ENCODE assay signal across 11 cellular contexts in the genomic region with DNA sequence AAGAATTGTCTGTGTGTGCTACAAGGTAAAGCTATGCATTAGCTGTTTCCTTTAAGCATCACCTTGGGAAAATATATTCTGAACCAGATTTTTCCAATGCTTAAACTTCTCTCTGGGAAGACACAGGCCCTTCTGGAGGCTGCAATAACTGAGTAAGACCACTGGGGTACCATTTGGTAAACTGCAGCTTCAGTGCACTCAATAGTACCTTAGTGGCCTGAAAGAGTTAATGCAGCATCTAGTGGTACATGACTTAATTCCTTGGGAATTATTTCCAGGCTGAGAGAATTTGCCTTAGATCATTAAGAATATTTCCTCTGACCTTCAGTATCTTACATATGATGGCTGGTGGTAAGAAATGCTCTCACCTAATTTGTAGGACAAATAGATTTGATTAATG.
DNase-seq lines count a peak whose midpoint lies in the region; ATAC-seq and TF ChIP-seq lines count a peak whose summit lies in the region.
"Had no signal": no experiment of that assay in that cellular context is flagged by ENCODE, and none has a peak within 500 bp of the region (broad histone marks: within the 10 kb centered on the region; RNA-seq: fewer than 3 reads in every experiment).

No MANE protein-coding gene starts in this region.

- H3K27ac ChIP-seq in HCT116 (ENCODE audit: low read depth, low read length), result no peak overlapping the region

- no peak overlapping the region for H3K9ac ChIP-seq in HCT116 (ENCODE audit: low read length)

- no peaks in the 10 kb centered on the region for H3K79me2 ChIP-seq in HCT116 (ENCODE audit: insufficient read depth, low read length)

- H3K36me3 Mint-ChIP-seq in activated CD4-positive, alpha-beta T cell treated with anti-CD3 and anti-CD28 coated beads for 36 hours (ENCODE audit: low read depth), result no peaks in the 10 kb centered on the region
- no peaks in the 10 kb centered on the region for H3K36me3 Mint-ChIP-seq in activated naive CD8-positive, alpha-beta T cell treated with anti-CD3 and anti-CD28 coated beads for 36 hours
- H3K36me3 Mint-ChIP-seq: activated CD4-positive, alpha-beta memory T cell treated with anti-CD3 and anti-CD28 coated beads for 36 hours had no signal

- H3K9me3 Mint-ChIP-seq in activated CD4-positive, alpha-beta T cell treated with anti-CD3 and anti-CD28 coated beads for 36 hours (ENCODE audit: low read depth), result peaks cover 8% of the 10 kb centered on the region
- H3K9me3 Mint-ChIP-seq in activated naive CD8-positive, alpha-beta T cell treated with anti-CD3 and anti-CD28 coated beads for 36 hours, result peaks cover 5% of the 10 kb centered on the region

- no peaks in the 10 kb centered on the region for H3K27me3 Mint-ChIP-seq in activated CD4-positive, alpha-beta T cell treated with anti-CD3 and anti-CD28 coated beads for 36 hours
- no peaks in the 10 kb centered on the region for H3K27me3 Mint-ChIP-seq in activated naive CD8-positive, alpha-beta T cell treated with anti-CD3 and anti-CD28 coated beads for 36 hours
- H3K27me3 Mint-ChIP-seq: activated CD4-positive, alpha-beta memory T cell treated with anti-CD3 and anti-CD28 coated beads for 36 hours; stimulated activated naive CD8-positive, alpha-beta T cell treated with anti-CD3 and anti-CD28 coated beads, Interleukin-15, amount 100 ng/mL, for 72 hours had no signal

- no peaks in the 10 kb centered on the region for H3K36me3 ChIP-seq in HCT116 (ENCODE audit: control insufficient read depth in 1 of 2, insufficient read depth in 2 of 2, low read length in 2 of 2)

- no peaks in the 10 kb centered on the region for H3K4me1 Mint-ChIP-seq in activated CD4-positive, alpha-beta T cell treated with anti-CD3 and anti-CD28 coated beads for 36 hours
- no peaks in the 10 kb centered on the region for H3K4me1 Mint-ChIP-seq in activated naive CD8-positive, alpha-beta T cell treated with anti-CD3 and anti-CD28 coated beads for 36 hours
- H3K4me1 Mint-ChIP-seq: stimulated activated naive CD8-positive, alpha-beta T cell treated with anti-CD3 and anti-CD28 coated beads, Interleukin-15, amount 100 ng/mL, for 72 hours had no signal

- H3K4me2 ChIP-seq in HCT116 (ENCODE audit: low read length), result no peak overlapping the region

- CTCF ChIA-PET in HCT116 (lab: Charles Lee), result no interaction called here
- CTCF ChIA-PET in activated CD4-positive, alpha-beta T cell treated with anti-CD3 and anti-CD28 coated beads for 36 hours (lab: Charles Lee), result no interaction called here

- ATAC-seq in HCT116, result peak; percentile 83
- ATAC-seq in activated CD4-positive, alpha-beta T cell treated with anti-CD3 and anti-CD28 coated beads for 36 hours, result no peak
- ATAC-seq: stimulated activated naive CD8-positive, alpha-beta T cell treated with anti-CD3 and anti-CD28 coated beads, Interleukin-15, amount 100 ng/mL, for 72 hours had no signal

- POLR2A ChIA-PET in HCT116 (lab: Charles Lee), result no interaction called here
- POLR2A ChIA-PET in activated CD4-positive, alpha-beta T cell treated with anti-CD3 and anti-CD28 coated beads for 36 hours (lab: Charles Lee), result no interaction called here

- DNase-seq in ELR (ENCODE audit: low read depth), result peak; percentile 72
- peak; percentile 24 for DNase-seq in HCT116 (ENCODE audit: low read depth, low spot score)
- peak; percentile 39 for DNase-seq in iPS-NIHi11 (ENCODE audit: low spot score)
- no peak for DNase-seq in amniotic stem cell (lab: John Stamatoyannopoulos, UW)
- no peak for DNase-seq in NCI-H446 treated with DMSO at 0.1 percent for 48 hours (lab: John Stamatoyannopoulos, UW)
- no peak for DNase-seq in activated CD4-positive, alpha-beta T cell treated with anti-CD3 and anti-CD28 coated beads for 36 hours
- no peak for DNase-seq in activated naive CD8-positive, alpha-beta T cell treated with anti-CD3 and anti-CD28 coated beads for 36 hours
- DNase-seq: activated CD4-positive, alpha-beta memory T cell treated with anti-CD3 and anti-CD28 coated beads for 36 hours; RPMI8226; stimulated activated naive CD8-positive, alpha-beta T cell treated with anti-CD3 and anti-CD28 coated beads, Interleukin-15, amount 100 ng/mL, for 72 hours had no signal

- no peak for TF ChIP-seq POLR2A in HCT116 (IDR thresholded peaks at IDR 0.05; ENCODE audit: borderline replicate concordance, extremely low read depth, insufficient read depth, insufficient read length)

- TF ChIP-seq RAD21 in HCT116 (IDR thresholded peaks at IDR 0.05; ENCODE audit: low read depth), result no peak

- no peak overlapping the region for H3K4me3 ChIP-seq in HCT116 (replicated peaks in 1 of 2; ENCODE audit: low read depth in 1 of 2, low read length in 2 of 2)

- no peaks in the 10 kb centered on the region for H3K27me3 ChIP-seq in HCT116 (ENCODE audit: insufficient read depth, low read length)

- H3K9me3 ChIP-seq in HCT116 (ENCODE audit: control insufficient read depth in 1 of 2, insufficient read depth in 1 of 2, low read depth in 1 of 2, low read length in 2 of 2), result no peaks in the 10 kb centered on the region

- intact Hi-C loops in HCT116 (cut with micrococcal nuclease), result no loop called here
- intact Hi-C loops in activated CD4-positive, alpha-beta T cell treated with anti-CD3 and anti-CD28 coated beads for 36 hours (cut with DNase I, micrococcal nuclease), result no loop called here

- no peaks in the 10 kb centered on the region for H4K20me1 ChIP-seq in HCT116 (ENCODE audit: insufficient read depth)

- no TSS peak for BruUV-seq in HCT116 (replicated peaks; lab: Mats Ljungman, UMichigan)

- H3K4me3 Mint-ChIP-seq in activated CD4-positive, alpha-beta T cell treated with anti-CD3 and anti-CD28 coated beads for 36 hours, result no peak overlapping the region
- no peak overlapping the region for H3K4me3 Mint-ChIP-seq in activated naive CD8-positive, alpha-beta T cell treated with anti-CD3 and anti-CD28 coated beads for 36 hours
- H3K4me3 Mint-ChIP-seq: activated CD4-positive, alpha-beta memory T cell treated with anti-CD3 and anti-CD28 coated beads for 36 hours; stimulated activated naive CD8-positive, alpha-beta T cell treated with anti-CD3 and anti-CD28 coated beads, Interleukin-15, amount 100 ng/mL, for 72 hours had no signal

- H2AFZ ChIP-seq in HCT116 (ENCODE audit: low read depth, low read length, poor library complexity, severe bottlenecking), result no peak overlapping the region

- peak in 2 of 3 experiments; percentile 46 to 52; a peak in 4 of 6 replicates for TF ChIP-seq CTCF in HCT116 (IDR thresholded peaks at IDR 0.05 in 2 of 3, conservative IDR thresholded peaks at IDR 0.05 in 1 of 3; ENCODE audit: borderline replicate concordance in 1 of 3, insufficient read depth in 1 of 3, low read depth in 2 of 3, low read length in 2 of 3)

- no peak overlapping the region for H3K27ac Mint-ChIP-seq in activated CD4-positive, alpha-beta T cell treated with anti-CD3 and anti-CD28 coated beads for 36 hours
- no peak overlapping the region for H3K27ac Mint-ChIP-seq in activated naive CD8-positive, alpha-beta T cell treated with anti-CD3 and anti-CD28 coated beads for 36 hours
- H3K27ac Mint-ChIP-seq: activated CD4-positive, alpha-beta memory T cell treated with anti-CD3 and anti-CD28 coated beads for 36 hours; stimulated activated naive CD8-positive, alpha-beta T cell treated with anti-CD3 and anti-CD28 coated beads, Interleukin-15, amount 100 ng/mL, for 72 hours had no signal

- RAD21 ChIA-PET in HCT116 (lab: Charles Lee; ENCODE audit: low non-redundant PET in 1 of 2, low total read pairs in 2 of 2, uncharacterized antibody in 2 of 2, unreplicated experiment in 2 of 2), result no interaction called here

- H3K9me2 ChIP-seq in HCT116 (ENCODE audit: insufficient read depth), result no peaks in the 10 kb centered on the region

- H3K4me1 ChIP-seq in HCT116 (ENCODE audit: control insufficient read depth in 1 of 2, insufficient read depth in 2 of 2, low read length in 2 of 2), result no peaks in the 10 kb centered on the region

TF ChIP-seq in HCT116, 20 proteins besides CTCF, POLR2A, EP300 and RAD21 (continues in another document):
- no peak for TF ChIP-seq POLR2AphosphoS5 (IDR thresholded peaks at IDR 0.05; ENCODE audit: low read depth, low read length)
- TF ChIP-seq, protein P1, sequence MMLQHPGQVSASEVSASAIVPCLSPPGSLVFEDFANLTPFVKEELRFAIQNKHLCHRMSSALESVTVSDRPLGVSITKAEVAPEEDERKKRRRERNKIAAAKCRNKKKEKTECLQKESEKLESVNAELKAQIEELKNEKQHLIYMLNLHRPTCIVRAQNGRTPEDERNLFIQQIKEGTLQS (IDR thresholded peaks at IDR 0.05), result no peak
- no peak for TF ChIP-seq EZH2 (IDR thresholded peaks at IDR 0.05)
- no peak for TF ChIP-seq EGR1 (IDR thresholded peaks at IDR 0.05; ENCODE audit: low read depth)
- no peak for TF ChIP-seq TCF7L2 (IDR thresholded peaks at IDR 0.05; ENCODE audit: borderline replicate concordance, extremely low read depth, insufficient read depth, insufficient read length)
- TF ChIP-seq ELF1 (IDR thresholded peaks at IDR 0.05; ENCODE audit: borderline replicate concordance, low read depth), result no peak

TF ChIP-seq in PFSK-1, 5 proteins besides CTCF, POLR2A, EP300 and RAD21:
- TF ChIP-seq TAF1 (IDR thresholded peaks at IDR 0.05; ENCODE audit: borderline replicate concordance, insufficient read depth, low read length) (peak; percentile 20; the same call in 1 of the 2 replicates), SIN3A (IDR thresholded peaks at IDR 0.05; ENCODE audit: borderline replicate concordance, insufficient read depth, low read length) (no peak)
- TF ChIP-seq, protein P2, sequence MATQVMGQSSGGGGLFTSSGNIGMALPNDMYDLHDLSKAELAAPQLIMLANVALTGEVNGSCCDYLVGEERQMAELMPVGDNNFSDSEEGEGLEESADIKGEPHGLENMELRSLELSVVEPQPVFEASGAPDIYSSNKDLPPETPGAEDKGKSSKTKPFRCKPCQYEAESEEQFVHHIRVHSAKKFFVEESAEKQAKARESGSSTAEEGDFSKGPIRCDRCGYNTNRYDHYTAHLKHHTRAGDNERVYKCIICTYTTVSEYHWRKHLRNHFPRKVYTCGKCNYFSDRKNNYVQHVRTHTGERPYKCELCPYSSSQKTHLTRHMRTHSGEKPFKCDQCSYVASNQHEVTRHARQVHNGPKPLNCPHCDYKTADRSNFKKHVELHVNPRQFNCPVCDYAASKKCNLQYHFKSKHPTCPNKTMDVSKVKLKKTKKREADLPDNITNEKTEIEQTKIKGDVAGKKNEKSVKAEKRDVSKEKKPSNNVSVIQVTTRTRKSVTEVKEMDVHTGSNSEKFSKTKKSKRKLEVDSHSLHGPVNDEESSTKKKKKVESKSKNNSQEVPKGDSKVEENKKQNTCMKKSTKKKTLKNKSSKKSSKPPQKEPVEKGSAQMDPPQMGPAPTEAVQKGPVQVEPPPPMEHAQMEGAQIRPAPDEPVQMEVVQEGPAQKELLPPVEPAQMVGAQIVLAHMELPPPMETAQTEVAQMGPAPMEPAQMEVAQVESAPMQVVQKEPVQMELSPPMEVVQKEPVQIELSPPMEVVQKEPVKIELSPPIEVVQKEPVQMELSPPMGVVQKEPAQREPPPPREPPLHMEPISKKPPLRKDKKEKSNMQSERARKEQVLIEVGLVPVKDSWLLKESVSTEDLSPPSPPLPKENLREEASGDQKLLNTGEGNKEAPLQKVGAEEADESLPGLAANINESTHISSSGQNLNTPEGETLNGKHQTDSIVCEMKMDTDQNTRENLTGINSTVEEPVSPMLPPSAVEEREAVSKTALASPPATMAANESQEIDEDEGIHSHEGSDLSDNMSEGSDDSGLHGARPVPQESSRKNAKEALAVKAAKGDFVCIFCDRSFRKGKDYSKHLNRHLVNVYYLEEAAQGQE (IDR thresholded peaks at IDR 0.05; ENCODE audit: insufficient read depth in 1 of 2, low read depth in 2 of 2, low read length in 2 of 2), result no peak
TF ChIP-seq in PFSK-1: peak in this region for 1.

Comparison
In these comparisons a context has a peak if more than half of its experiments do, and no peak if none do; other contexts are left out.
1. DNase-seq: peak in ELR (single experiment), HCT116 (single experiment) and iPS-NIHi11 (single experiment); none in amniotic stem cell (single experiment), NCI-H446 treated with DMSO at 0.1 percent for 48 hours (single experiment), activated CD4-positive, alpha-beta T cell treated with anti-CD3 and anti-CD28 coated beads for 36 hours (single experiment) and activated naive CD8-positive, alpha-beta T cell treated with anti-CD3 and anti-CD28 coated beads for 36 hours (single experiment).